Comparison of ENCODE assay signal across 27 cellular contexts in genomic region chr10:77863446-77863845, GRCh38.
DNase-seq lines count a peak whose midpoint lies in the region; ATAC-seq, FAIRE-seq and TF ChIP-seq lines count a peak whose summit lies in the region.
"Had no signal": no experiment of that assay in that cellular context is flagged by ENCODE, and none has a peak within 500 bp of the region (broad histone marks: within the 10 kb centered on the region; RNA-seq: fewer than 3 reads in every experiment).

No MANE protein-coding gene starts in this region.

- no peaks in the 10 kb centered on the region; the same call in 1 of the 2 replicates for H3K27me3 Mint-ChIP-seq in HFFc6 (ENCODE audit: insufficient read depth)

- H3K27ac Mint-ChIP-seq in HFFc6 = 0 out of 2 replicates have a peak overlapping the region, but pooled peaks have one; percentile 45
- H3K27ac Mint-ChIP-seq: activated naive CD8-positive, alpha-beta T cell treated with anti-CD3 and anti-CD28 coated beads for 36 hours; activated T-helper 2 cell treated with anti-CD3 and anti-CD28 coated beads, Interferon-gamma antibody, Interleukin-2, Interleukin-4, amounts not matched to agents 10 μg/mL and 5 μg/mL and 100 μg/mL, durations not matched to agents 14 hours and 24 hours and 36 hours had no signal

- DNase-seq in HFFc6 (no peak), H1 (ENCODE audit: low read depth in 1 of 2, low spot score in 2 of 2) (no peak), islet precursor cell (peak; percentile 32), trophoblast cell (no peak), H7 (no peak), posterior cingulate gyrus (no peak)
- DNase-seq in activated CD4-positive, alpha-beta T cell treated with anti-CD3 and anti-CD28 coated beads, Interleukin-2, amount 50 U/mL, for 4 hours = no peak
- DNase-seq: activated CD8-positive, alpha-beta memory T cell treated with anti-CD3 and anti-CD28 coated beads, Interleukin-2, amount 50 U/mL, for 48 hours; activated naive CD8-positive, alpha-beta T cell treated with anti-CD3 and anti-CD28 coated beads for 36 hours; COR-L47; DND-41; effector CD8-positive, alpha-beta T cell; GOT3; left ventricle myocardium superior; NCI-H1105; NCI-H2081 treated with DMSO at 0.1 percent for 48 hours; NCI-H524 treated with DMSO at 0.1 percent for 48 hours; occipital lobe; right cardiac atrium; T-helper 2 cell; upper lobe of right lung had no signal

- TF ChIP-seq RAD21 in H1 (IDR thresholded peaks at IDR 0.05 in 1 of 2, conservative IDR thresholded peaks at IDR 0.05 in 1 of 2; ENCODE audit: low read depth in 2 of 2, low read length in 2 of 2) = no peak

- H2BK15ac ChIP-seq in H1 (ENCODE audit: low read length) = no peak overlapping the region

- H2BK5ac ChIP-seq in H1 (ENCODE audit: low read depth, low read length) (0 out of 2 replicates have a peak overlapping the region, but pooled peaks have one; percentile 19), trophoblast cell (ENCODE audit: low read depth, low read length, poor library complexity) (peak overlapping the region; percentile 23)

- H4K5ac ChIP-seq in H1 (ENCODE audit: insufficient read length, low read depth, low read length) = no peak overlapping the region

- H4K91ac ChIP-seq in H1 (replicated peaks; ENCODE audit: insufficient read length, low read length) = no peak overlapping the region
- peak overlapping the region; percentile 49 for H4K91ac ChIP-seq in trophoblast cell (ENCODE audit: low read depth, low read length)

- FAIRE-seq in H1 (lab: Jason Lieb, UNC) = no peak
- FAIRE-seq: GM12891 had no signal

- whole genome bisulfite sequencing in H1 (ENCODE audit: extremely low coverage in 1 of 2, insufficient coverage in 1 of 2, insufficient read length in 1 of 2, insufficient replicate concordance in 2 of 2, low coverage in 1 of 2, low lambda C conversion rate in 2 of 2, missing lambda C conversion rate in 1 of 2), 2 experiments = 84% methylated on average over 1 of the region's 1 CpG; no CpG with 5 or more reads in 1 of the 2 experiments
- no CpG with 5 or more reads among the region's 1 CpG for WGBS in trophoblast cell (ENCODE audit: extremely low coverage, insufficient coverage, insufficient read length)

- H3K4me1 ChIP-seq in H1 (replicated peaks in 1 of 4; ENCODE audit: control insufficient read depth in 3 of 4, insufficient read depth in 4 of 4, low read length in 3 of 4) = peaks cover 3 to 25% (median 10%) of the 10 kb centered on the region in 4 experiments
- peaks cover 42 to 61% of the 10 kb centered on the region in 2 experiments for H3K4me1 ChIP-seq in trophoblast cell (ENCODE audit: control insufficient read depth in 1 of 2, insufficient read depth in 2 of 2, low read length in 2 of 2)
- H3K4me1 ChIP-seq: upper lobe of right lung had no signal

- no peak overlapping the region for H3K4me2 ChIP-seq in H1 (ENCODE audit: insufficient read depth in 1 of 2, low read depth in 2 of 2, low read length in 2 of 2)
- H3K4me2 ChIP-seq in trophoblast cell (ENCODE audit: low read length) = no peak overlapping the region

- H2BK12ac ChIP-seq in H1 (ENCODE audit: low read depth, low read length) (no peak overlapping the region; the same call in 1 of the 2 replicates), trophoblast cell (ENCODE audit: low read length) (peak overlapping the region; percentile 63)

- no peak overlapping the region for H3K56ac ChIP-seq in H1 (replicated peaks; ENCODE audit: insufficient read length, low read depth, low read length)

- no peak overlapping the region for H2BK20ac ChIP-seq in H1 (ENCODE audit: low read length)

- peaks cover 53% of the 10 kb centered on the region for H3K4me1 Mint-ChIP-seq in HFFc6 (ENCODE audit: low read depth)

- H3K18ac ChIP-seq in H1 (ENCODE audit: extremely low read depth, low read length) (no peak overlapping the region), trophoblast cell (ENCODE audit: low read length) (peak overlapping the region; percentile 40)

- intact Hi-C loops in posterior cingulate gyrus (cut with DNase I) = no loop called here

- TF ChIP-seq CTCF in HFFc6 (IDR thresholded peaks at IDR 0.05) = no peak
- TF ChIP-seq CTCF in H1 (IDR thresholded peaks at IDR 0.05; ENCODE audit: control extremely low read depth in 1 of 3, insufficient read depth in 1 of 3, low read depth in 1 of 3, low read length in 3 of 3) = no peak

- H3K4me3 ChIP-seq in H1 (ENCODE audit: extremely low read depth in 1 of 4, insufficient read depth in 2 of 4, low read depth in 3 of 4, low read length in 4 of 4) (no peak overlapping the region), trophoblast cell (ENCODE audit: low read depth, low read length) (no peak overlapping the region), H7 (ENCODE audit: insufficient read depth, low read depth, low read length) (no peak overlapping the region)
- H3K4me3 ChIP-seq: SK-N-MC, upper lobe of right lung had no signal

- no peak overlapping the region for H2AFZ ChIP-seq in H1 (ENCODE audit: low read length)
- H2AFZ ChIP-seq in trophoblast cell (ENCODE audit: insufficient read depth, low read length, poor library complexity) = no peak overlapping the region

- H3K36me3 Mint-ChIP-seq in HFFc6 (ENCODE audit: low read depth) = peaks cover 24% of the 10 kb centered on the region
- H3K36me3 Mint-ChIP-seq: activated naive CD8-positive, alpha-beta T cell treated with anti-CD3 and anti-CD28 coated beads for 36 hours had no signal

- no peak overlapping the region for H3K23ac ChIP-seq in H1 (ENCODE audit: insufficient read length)
- H3K23ac ChIP-seq in trophoblast cell (ENCODE audit: low read length) = no peak overlapping the region

- POLR2A ChIA-PET in H1 (lab: Charles Lee; ENCODE audit: partially characterized antibody) = interaction anchor here (1.9 kb wide), 1 partner anchor 17 kb away, joined by 6 read pairs; no protein-coding TSS in a partner anchor

- H3K27me3 ChIP-seq in H1 (replicated peaks in 1 of 4; ENCODE audit: control insufficient read depth in 3 of 4, extremely low read depth in 1 of 4, insufficient read depth in 3 of 4, low read length in 3 of 4) (no peaks in the 10 kb centered on the region), trophoblast cell (ENCODE audit: insufficient read depth, low read length) (no peaks in the 10 kb centered on the region), H7 (ENCODE audit: control insufficient read depth, insufficient read depth, low read length) (no peaks in the 10 kb centered on the region)
- H3K27me3 ChIP-seq: upper lobe of right lung had no signal

- no peaks in the 10 kb centered on the region for H3K23me2 ChIP-seq in H1 (ENCODE audit: low read depth, low read length)

- H3K9me3 ChIP-seq in H1 (ENCODE audit: insufficient read depth in 2 of 2, low read depth in 1 of 2, low read length in 1 of 2) = no peaks in the 10 kb centered on the region
- H3K9me3 ChIP-seq in trophoblast cell (ENCODE audit: insufficient read depth, low read depth, low read length) = peaks cover 2% of the 10 kb centered on the region
- H3K9me3 ChIP-seq: upper lobe of right lung had no signal

- CTCF ChIA-PET in H1 (lab: Charles Lee; ENCODE audit: partially characterized antibody) = interaction anchor here (1.1 to 3.0 kb wide), 3 partner anchors 15 to 111 kb away, joined by 3 to 12 read pairs (median 7); no protein-coding TSS in a partner anchor

- TF ChIP-seq EP300 in H1 (IDR thresholded peaks at IDR 0.05; ENCODE audit: borderline replicate concordance in 1 of 2, low read depth in 2 of 2, low read length in 2 of 2) = no peak

- H3K36me3 ChIP-seq in H1 (ENCODE audit: control insufficient read depth in 2 of 4, insufficient read depth in 4 of 4, low read length in 3 of 4) (peaks cover 0 to 8% (median 1%) of the 10 kb centered on the region in 4 experiments; a peak in 3 of 8 replicates), trophoblast cell (ENCODE audit: control insufficient read depth in 1 of 2, insufficient read depth in 2 of 2, low read length in 2 of 2) (peaks cover 3 to 6% of the 10 kb centered on the region in 2 experiments), H7 (replicated peaks; ENCODE audit: control insufficient read depth, insufficient read depth, low read length) (peaks cover 5% of the 10 kb centered on the region)
- H3K36me3 ChIP-seq: upper lobe of right lung had no signal

- no peaks in the 10 kb centered on the region for H3K9me3 Mint-ChIP-seq in HFFc6
- H3K9me3 Mint-ChIP-seq: activated naive CD8-positive, alpha-beta T cell treated with anti-CD3 and anti-CD28 coated beads for 36 hours; activated T-helper 2 cell treated with anti-CD3 and anti-CD28 coated beads, Interferon-gamma antibody, Interleukin-2, Interleukin-4, amounts not matched to agents 10 μg/mL and 5 μg/mL and 100 μg/mL, durations not matched to agents 14 hours and 24 hours and 36 hours had no signal

- H2BK120ac ChIP-seq in H1 (replicated peaks; ENCODE audit: low read depth, low read length) = no peak overlapping the region
- H2BK120ac ChIP-seq in trophoblast cell (ENCODE audit: insufficient read depth, low read length, poor library complexity) = peak overlapping the region; percentile 27

- no peak overlapping the region for H4K12ac ChIP-seq in trophoblast cell (ENCODE audit: low read depth, low read length)

- no peak for TF ChIP-seq POLR2A in H1 (IDR thresholded peaks at IDR 0.05; ENCODE audit: control extremely low read depth in 1 of 2, low read depth in 2 of 2, low read length in 2 of 2)

- no peak overlapping the region for H3K4me3 Mint-ChIP-seq in HFFc6
- H3K4me3 Mint-ChIP-seq: activated naive CD8-positive, alpha-beta T cell treated with anti-CD3 and anti-CD28 coated beads for 36 hours had no signal

- H2AK5ac ChIP-seq in H1 (ENCODE audit: low read depth, low read length) (no peak overlapping the region), trophoblast cell (ENCODE audit: low read length) (peak overlapping the region; percentile 38)

- H4K8ac ChIP-seq in H1 (ENCODE audit: extremely low read depth, insufficient read depth, low read length) (no peak overlapping the region), trophoblast cell (ENCODE audit: low read depth, low read length) (peak overlapping the region; percentile 32)

- H3K79me1 ChIP-seq in H1 (ENCODE audit: low read depth, low read length) (peaks cover 2% of the 10 kb centered on the region; the same call in 1 of the 2 replicates), trophoblast cell (ENCODE audit: low read length) (peaks cover 38% of the 10 kb centered on the region)

- H3K9ac ChIP-seq in H1 (replicated peaks in 1 of 4; ENCODE audit: extremely low read depth in 1 of 4, low read depth in 3 of 4, low read length in 3 of 4) (no peak overlapping the region), trophoblast cell (ENCODE audit: low read length) (no peak overlapping the region)

- H3K4ac ChIP-seq in H1 (replicated peaks; ENCODE audit: insufficient read length, low read depth, low read length) (no peak overlapping the region), trophoblast cell (ENCODE audit: low read depth, low read length) (peak overlapping the region; percentile 7)

- ATAC-seq in GM21526 (IDR thresholded peaks at IDR 0.05; ENCODE audit: low FRiP score, unreplicated experiment) = no peak
- ATAC-seq: upper lobe of right lung had no signal

- H3K14ac ChIP-seq in H1 (ENCODE audit: insufficient read length) (no peak overlapping the region), trophoblast cell (ENCODE audit: low read length) (peak overlapping the region; percentile 63)

- H4K20me1 ChIP-seq in H1 (replicated peaks in 1 of 2; ENCODE audit: control insufficient read depth in 1 of 2, insufficient read depth in 2 of 2, low read length in 2 of 2) = peaks cover 0 to 2% of the 10 kb centered on the region in 2 experiments

- H3K27ac ChIP-seq in H1 (ENCODE audit: low read depth, low read length) = no peak overlapping the region
- H3K27ac ChIP-seq in trophoblast cell (ENCODE audit: low read depth, low read length) = peak overlapping the region; percentile 51
- H3K27ac ChIP-seq: HL-60, SK-N-MC, upper lobe of right lung, VCaP had no signal

- peaks cover 0 to 26% of the 10 kb centered on the region in 2 experiments; a peak in 2 of 4 replicates for H3K79me2 ChIP-seq in H1 (ENCODE audit: control insufficient read depth in 1 of 2, insufficient read depth in 2 of 2, low read length in 2 of 2)
- peaks cover 4% of the 10 kb centered on the region for H3K79me2 ChIP-seq in trophoblast cell (ENCODE audit: control insufficient read depth, insufficient read depth, low read length, poor library complexity)
